In the genomic region with DNA sequence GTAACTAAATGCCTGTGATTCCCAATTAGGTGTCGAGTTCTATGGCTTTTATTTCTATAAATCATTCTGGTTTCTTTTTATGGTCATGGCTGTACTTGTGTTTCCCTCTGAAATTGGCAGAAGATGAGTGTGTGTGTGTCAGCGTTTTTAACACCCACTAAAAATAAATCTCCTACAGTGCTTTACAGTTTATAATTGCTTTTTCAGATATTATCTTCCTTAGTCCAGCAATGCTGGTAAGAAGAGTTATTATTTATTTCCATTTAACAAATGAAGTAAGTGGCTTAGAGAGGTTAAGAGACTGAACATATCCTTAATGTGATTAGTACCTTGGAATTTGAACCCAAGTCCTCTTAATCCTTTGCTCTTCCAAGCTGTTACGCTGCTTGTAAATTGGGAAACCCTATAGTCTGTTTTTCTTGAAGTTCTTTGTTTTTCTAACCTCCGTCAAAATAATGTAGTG, we compare ENCODE assay signal across 1 cellular context.
A peak's percentile ranks its signal among the peaks of the same experiment; 100 is the strongest.
TF ChIP-seq lines count a peak whose summit lies in the region.

No MANE protein-coding gene starts in this region.

TF ChIP-seq in HEK293, 187 proteins besides CTCF, POLR2A, EP300 and RAD21 (continued from another document and continues in another):
- TF ChIP-seq ZBTB48 (tag by site-specific recombination; IDR thresholded peaks at IDR 0.05) = no peak
- TF ChIP-seq ZNF544 (tag by site-specific recombination; IDR thresholded peaks at IDR 0.05) = no peak
- TF ChIP-seq ZNF549 (tag by site-specific recombination; IDR thresholded peaks at IDR 0.05) = no peak
- no peak for TF ChIP-seq SCRT2 (tag by site-specific recombination; IDR thresholded peaks at IDR 0.05)
- no peak for TF ChIP-seq ZNF184 (tag by site-specific recombination; IDR thresholded peaks at IDR 0.05)
- TF ChIP-seq ZNF239 (tag by site-specific recombination; IDR thresholded peaks at IDR 0.05) = no peak
- peak; percentile 81 for TF ChIP-seq ZNF629 (tag by site-specific recombination; IDR thresholded peaks at IDR 0.05)
- TF ChIP-seq ZBTB20 (tag by site-specific recombination; IDR thresholded peaks at IDR 0.05) = no peak
- no peak for TF ChIP-seq ZNF837 (tag by site-specific recombination; IDR thresholded peaks at IDR 0.05)
- TF ChIP-seq, protein P1, sequence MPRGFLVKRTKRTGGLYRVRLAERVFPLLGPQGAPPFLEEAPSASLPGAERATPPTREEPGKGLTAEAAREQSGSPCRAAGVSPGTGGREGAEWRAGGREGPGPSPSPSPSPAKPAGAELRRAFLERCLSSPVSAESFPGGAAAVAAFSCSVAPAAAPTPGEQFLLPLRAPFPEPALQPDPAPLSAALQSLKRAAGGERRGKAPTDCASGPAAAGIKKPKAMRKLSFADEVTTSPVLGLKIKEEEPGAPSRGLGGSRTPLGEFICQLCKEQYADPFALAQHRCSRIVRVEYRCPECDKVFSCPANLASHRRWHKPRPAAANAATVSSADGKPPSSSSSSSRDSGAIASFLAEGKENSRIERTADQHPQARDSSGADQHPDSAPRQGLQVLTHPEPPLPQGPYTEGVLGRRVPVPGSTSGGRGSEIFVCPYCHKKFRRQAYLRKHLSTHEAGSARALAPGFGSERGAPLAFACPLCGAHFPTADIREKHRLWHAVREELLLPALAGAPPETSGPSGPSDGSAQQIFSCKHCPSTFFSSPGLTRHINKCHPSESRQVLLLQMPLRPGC (tag by site-specific recombination; IDR thresholded peaks at IDR 0.05) = peak; percentile 90; the same call in 1 of the 2 replicates
- TF ChIP-seq EGR2 (tag by site-specific recombination; IDR thresholded peaks at IDR 0.05; ENCODE audit: low read depth) = no peak
- TF ChIP-seq, protein P2, sequence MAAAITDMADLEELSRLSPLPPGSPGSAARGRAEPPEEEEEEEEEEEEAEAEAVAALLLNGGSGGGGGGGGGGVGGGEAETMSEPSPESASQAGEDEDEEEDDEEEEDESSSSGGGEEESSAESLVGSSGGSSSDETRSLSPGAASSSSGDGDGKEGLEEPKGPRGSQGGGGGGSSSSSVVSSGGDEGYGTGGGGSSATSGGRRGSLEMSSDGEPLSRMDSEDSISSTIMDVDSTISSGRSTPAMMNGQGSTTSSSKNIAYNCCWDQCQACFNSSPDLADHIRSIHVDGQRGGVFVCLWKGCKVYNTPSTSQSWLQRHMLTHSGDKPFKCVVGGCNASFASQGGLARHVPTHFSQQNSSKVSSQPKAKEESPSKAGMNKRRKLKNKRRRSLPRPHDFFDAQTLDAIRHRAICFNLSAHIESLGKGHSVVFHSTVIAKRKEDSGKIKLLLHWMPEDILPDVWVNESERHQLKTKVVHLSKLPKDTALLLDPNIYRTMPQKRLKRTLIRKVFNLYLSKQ (tag by site-specific recombination; IDR thresholded peaks at IDR 0.05; ENCODE audit: borderline replicate concordance) = no peak
- TF ChIP-seq SALL2 (tag by site-specific recombination; IDR thresholded peaks at IDR 0.05; ENCODE audit: borderline replicate concordance) = no peak
- TF ChIP-seq, protein P3, sequence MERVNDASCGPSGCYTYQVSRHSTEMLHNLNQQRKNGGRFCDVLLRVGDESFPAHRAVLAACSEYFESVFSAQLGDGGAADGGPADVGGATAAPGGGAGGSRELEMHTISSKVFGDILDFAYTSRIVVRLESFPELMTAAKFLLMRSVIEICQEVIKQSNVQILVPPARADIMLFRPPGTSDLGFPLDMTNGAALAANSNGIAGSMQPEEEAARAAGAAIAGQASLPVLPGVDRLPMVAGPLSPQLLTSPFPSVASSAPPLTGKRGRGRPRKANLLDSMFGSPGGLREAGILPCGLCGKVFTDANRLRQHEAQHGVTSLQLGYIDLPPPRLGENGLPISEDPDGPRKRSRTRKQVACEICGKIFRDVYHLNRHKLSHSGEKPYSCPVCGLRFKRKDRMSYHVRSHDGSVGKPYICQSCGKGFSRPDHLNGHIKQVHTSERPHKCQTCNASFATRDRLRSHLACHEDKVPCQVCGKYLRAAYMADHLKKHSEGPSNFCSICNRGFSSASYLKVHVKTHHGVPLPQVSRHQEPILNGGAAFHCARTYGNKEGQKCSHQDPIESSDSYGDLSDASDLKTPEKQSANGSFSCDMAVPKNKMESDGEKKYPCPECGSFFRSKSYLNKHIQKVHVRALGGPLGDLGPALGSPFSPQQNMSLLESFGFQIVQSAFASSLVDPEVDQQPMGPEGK (tag by site-specific recombination; IDR thresholded peaks at IDR 0.05) = peak; percentile 46; the same call in 1 of the 2 replicates
- TF ChIP-seq, protein P4, sequence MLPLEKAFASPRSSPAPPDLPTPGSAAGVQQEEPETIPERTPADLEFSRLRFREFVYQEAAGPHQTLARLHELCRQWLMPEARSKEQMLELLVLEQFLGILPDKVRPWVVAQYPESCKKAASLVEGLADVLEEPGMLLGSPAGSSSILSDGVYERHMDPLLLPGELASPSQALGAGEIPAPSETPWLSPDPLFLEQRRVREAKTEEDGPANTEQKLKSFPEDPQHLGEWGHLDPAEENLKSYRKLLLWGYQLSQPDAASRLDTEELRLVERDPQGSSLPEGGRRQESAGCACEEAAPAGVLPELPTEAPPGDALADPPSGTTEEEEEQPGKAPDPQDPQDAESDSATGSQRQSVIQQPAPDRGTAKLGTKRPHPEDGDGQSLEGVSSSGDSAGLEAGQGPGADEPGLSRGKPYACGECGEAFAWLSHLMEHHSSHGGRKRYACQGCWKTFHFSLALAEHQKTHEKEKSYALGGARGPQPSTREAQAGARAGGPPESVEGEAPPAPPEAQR (tag by site-specific recombination; IDR thresholded peaks at IDR 0.05) = no peak
- TF ChIP-seq ZNF768 (tag by site-specific recombination; IDR thresholded peaks at IDR 0.05) = no peak
- TF ChIP-seq IKZF3 (tag by site-specific recombination; IDR thresholded peaks at IDR 0.05) = peak; percentile 63
- peak; percentile 58; the same call in 1 of the 2 replicates for TF ChIP-seq MYNN (tag by site-specific recombination; IDR thresholded peaks at IDR 0.05; ENCODE audit: borderline replicate concordance)
- TF ChIP-seq ZNF529 (tag by site-specific recombination; IDR thresholded peaks at IDR 0.05; ENCODE audit: insufficient replicate concordance) = no peak
- TF ChIP-seq ZNF843 (tag by site-specific recombination; IDR thresholded peaks at IDR 0.05) = peak; percentile 97
- TF ChIP-seq, protein P5, sequence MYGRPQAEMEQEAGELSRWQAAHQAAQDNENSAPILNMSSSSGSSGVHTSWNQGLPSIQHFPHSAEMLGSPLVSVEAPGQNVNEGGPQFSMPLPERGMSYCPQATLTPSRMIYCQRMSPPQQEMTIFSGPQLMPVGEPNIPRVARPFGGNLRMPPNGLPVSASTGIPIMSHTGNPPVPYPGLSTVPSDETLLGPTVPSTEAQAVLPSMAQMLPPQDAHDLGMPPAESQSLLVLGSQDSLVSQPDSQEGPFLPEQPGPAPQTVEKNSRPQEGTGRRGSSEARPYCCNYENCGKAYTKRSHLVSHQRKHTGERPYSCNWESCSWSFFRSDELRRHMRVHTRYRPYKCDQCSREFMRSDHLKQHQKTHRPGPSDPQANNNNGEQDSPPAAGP (tag by site-specific recombination; IDR thresholded peaks at IDR 0.05) = no peak
- TF ChIP-seq, protein P6, sequence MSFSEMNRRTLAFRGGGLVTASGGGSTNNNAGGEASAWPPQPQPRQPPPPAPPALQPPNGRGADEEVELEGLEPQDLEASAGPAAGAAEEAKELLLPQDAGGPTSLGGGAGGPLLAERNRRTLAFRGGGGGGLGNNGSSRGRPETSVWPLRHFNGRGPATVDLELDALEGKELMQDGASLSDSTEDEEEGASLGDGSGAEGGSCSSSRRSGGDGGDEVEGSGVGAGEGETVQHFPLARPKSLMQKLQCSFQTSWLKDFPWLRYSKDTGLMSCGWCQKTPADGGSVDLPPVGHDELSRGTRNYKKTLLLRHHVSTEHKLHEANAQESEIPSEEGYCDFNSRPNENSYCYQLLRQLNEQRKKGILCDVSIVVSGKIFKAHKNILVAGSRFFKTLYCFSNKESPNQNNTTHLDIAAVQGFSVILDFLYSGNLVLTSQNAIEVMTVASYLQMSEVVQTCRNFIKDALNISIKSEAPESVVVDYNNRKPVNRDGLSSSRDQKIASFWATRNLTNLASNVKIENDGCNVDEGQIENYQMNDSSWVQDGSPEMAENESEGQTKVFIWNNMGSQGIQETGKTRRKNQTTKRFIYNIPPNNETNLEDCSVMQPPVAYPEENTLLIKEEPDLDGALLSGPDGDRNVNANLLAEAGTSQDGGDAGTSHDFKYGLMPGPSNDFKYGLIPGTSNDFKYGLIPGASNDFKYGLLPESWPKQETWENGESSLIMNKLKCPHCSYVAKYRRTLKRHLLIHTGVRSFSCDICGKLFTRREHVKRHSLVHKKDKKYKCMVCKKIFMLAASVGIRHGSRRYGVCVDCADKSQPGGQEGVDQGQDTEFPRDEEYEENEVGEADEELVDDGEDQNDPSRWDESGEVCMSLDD (tag by site-specific recombination; IDR thresholded peaks at IDR 0.05) = no peak
- TF ChIP-seq KLF7 (tag by site-specific recombination; IDR thresholded peaks at IDR 0.05; ENCODE audit: borderline replicate concordance) = peak; percentile 71; the same call in 1 of the 2 replicates
- peak; percentile 50 for TF ChIP-seq ZNF394 (tag by site-specific recombination; IDR thresholded peaks at IDR 0.05; ENCODE audit: borderline replicate concordance)
- no peak for TF ChIP-seq YY2 (tag by site-specific recombination; IDR thresholded peaks at IDR 0.05)
- no peak; the same call in none of the 2 replicates for TF ChIP-seq ZFP69B (tag by site-specific recombination; IDR thresholded peaks at IDR 0.05)
- TF ChIP-seq, protein P7, sequence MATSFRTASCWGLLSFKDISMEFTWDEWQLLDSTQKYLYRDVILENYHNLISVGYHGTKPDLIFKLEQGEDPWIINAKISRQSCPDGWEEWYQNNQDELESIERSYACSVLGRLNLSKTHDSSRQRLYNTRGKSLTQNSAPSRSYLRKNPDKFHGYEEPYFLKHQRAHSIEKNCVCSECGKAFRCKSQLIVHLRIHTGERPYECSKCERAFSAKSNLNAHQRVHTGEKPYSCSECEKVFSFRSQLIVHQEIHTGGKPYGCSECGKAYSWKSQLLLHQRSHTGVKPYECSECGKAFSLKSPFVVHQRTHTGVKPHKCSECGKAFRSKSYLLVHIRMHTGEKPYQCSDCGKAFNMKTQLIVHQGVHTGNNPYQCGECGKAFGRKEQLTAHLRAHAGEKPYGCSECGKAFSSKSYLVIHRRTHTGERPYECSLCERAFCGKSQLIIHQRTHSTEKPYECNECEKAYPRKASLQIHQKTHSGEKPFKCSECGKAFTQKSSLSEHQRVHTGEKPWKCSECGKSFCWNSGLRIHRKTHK (tag by site-specific recombination; IDR thresholded peaks at IDR 0.05) = no peak
- no peak for TF ChIP-seq ZNF623 (tag by site-specific recombination; IDR thresholded peaks at IDR 0.05)
- no peak for TF ChIP-seq ZIC2 (tag by site-specific recombination; IDR thresholded peaks at IDR 0.05)
- 0 out of 2 replicates have a peak, but pooled peaks have one; percentile 19 for TF ChIP-seq SP3 (tag by site-specific recombination; IDR thresholded peaks at IDR 0.05)
- TF ChIP-seq ZNF548 (tag by site-specific recombination; IDR thresholded peaks at IDR 0.05) = no peak
- no peak for TF ChIP-seq ZNF132 (tag by site-specific recombination; IDR thresholded peaks at IDR 0.05; ENCODE audit: borderline replicate concordance)
- 0 out of 2 replicates have a peak, but pooled peaks have one; percentile 40 for TF ChIP-seq BCL11B (tag by site-specific recombination; IDR thresholded peaks at IDR 0.05; ENCODE audit: low read depth)
- no peak for TF ChIP-seq ZNF791 (tag by site-specific recombination; IDR thresholded peaks at IDR 0.05)
- no peak for TF ChIP-seq HOXA7 (CRISPR knock-in tag; IDR thresholded peaks at IDR 0.05; ENCODE audit: borderline replicate concordance)
- TF ChIP-seq, protein P8, sequence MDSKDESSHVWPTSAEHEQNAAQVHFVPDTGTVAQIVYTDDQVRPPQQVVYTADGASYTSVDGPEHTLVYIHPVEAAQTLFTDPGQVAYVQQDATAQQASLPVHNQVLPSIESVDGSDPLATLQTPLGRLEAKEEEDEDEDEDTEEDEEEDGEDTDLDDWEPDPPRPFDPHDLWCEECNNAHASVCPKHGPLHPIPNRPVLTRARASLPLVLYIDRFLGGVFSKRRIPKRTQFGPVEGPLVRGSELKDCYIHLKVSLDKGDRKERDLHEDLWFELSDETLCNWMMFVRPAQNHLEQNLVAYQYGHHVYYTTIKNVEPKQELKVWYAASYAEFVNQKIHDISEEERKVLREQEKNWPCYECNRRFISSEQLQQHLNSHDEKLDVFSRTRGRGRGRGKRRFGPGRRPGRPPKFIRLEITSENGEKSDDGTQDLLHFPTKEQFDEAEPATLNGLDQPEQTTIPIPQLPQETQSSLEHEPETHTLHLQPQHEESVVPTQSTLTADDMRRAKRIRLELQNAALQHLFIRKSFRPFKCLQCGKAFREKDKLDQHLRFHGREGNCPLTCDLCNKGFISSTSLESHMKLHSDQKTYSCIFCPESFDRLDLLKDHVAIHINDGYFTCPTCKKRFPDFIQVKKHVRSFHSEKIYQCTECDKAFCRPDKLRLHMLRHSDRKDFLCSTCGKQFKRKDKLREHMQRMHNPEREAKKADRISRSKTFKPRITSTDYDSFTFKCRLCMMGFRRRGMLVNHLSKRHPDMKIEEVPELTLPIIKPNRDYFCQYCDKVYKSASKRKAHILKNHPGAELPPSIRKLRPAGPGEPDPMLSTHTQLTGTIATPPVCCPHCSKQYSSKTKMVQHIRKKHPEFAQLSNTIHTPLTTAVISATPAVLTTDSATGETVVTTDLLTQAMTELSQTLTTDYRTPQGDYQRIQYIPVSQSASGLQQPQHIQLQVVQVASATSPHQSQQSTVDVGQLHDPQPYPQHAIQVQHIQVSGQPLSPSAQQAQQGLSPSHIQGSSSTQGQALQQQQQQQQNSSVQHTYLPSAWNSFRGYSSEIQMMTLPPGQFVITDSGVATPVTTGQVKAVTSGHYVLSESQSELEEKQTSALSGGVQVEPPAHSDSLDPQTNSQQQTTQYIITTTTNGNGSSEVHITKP (tag by site-specific recombination; IDR thresholded peaks at IDR 0.05) = no peak
- no peak for TF ChIP-seq ZNF701 (tag by site-specific recombination; IDR thresholded peaks at IDR 0.05)
- TF ChIP-seq ZNF561 (tag by site-specific recombination; IDR thresholded peaks at IDR 0.05; ENCODE audit: borderline replicate concordance) = no peak
- peak; percentile 35; the same call in 1 of the 2 replicates for TF ChIP-seq ZBTB17 (tag by site-specific recombination; IDR thresholded peaks at IDR 0.05)
- no peak for TF ChIP-seq ZNF426 (tag by site-specific recombination; IDR thresholded peaks at IDR 0.05)
- TF ChIP-seq, protein P9, sequence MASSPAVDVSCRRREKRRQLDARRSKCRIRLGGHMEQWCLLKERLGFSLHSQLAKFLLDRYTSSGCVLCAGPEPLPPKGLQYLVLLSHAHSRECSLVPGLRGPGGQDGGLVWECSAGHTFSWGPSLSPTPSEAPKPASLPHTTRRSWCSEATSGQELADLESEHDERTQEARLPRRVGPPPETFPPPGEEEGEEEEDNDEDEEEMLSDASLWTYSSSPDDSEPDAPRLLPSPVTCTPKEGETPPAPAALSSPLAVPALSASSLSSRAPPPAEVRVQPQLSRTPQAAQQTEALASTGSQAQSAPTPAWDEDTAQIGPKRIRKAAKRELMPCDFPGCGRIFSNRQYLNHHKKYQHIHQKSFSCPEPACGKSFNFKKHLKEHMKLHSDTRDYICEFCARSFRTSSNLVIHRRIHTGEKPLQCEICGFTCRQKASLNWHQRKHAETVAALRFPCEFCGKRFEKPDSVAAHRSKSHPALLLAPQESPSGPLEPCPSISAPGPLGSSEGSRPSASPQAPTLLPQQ (tag by site-specific recombination; IDR thresholded peaks at IDR 0.05) = no peak
- no peak for TF ChIP-seq ZNF112 (tag by site-specific recombination; IDR thresholded peaks at IDR 0.05)
- TF ChIP-seq ZNF510 (tag by site-specific recombination; IDR thresholded peaks at IDR 0.05; ENCODE audit: insufficient replicate concordance) = no peak
- no peak for TF ChIP-seq ZNF560 (tag by site-specific recombination; IDR thresholded peaks at IDR 0.05; ENCODE audit: borderline replicate concordance)
- TF ChIP-seq OVOL3 (tag by site-specific recombination; IDR thresholded peaks at IDR 0.05) = peak; percentile 90
